In genomic region chr10:99870051-99870730, GRCh38 we compare ENCODE assay signal across 8 cellular contexts.
DNase-seq lines count a peak whose midpoint lies in the region; ATAC-seq and TF ChIP-seq lines count a peak whose summit lies in the region.

No MANE protein-coding gene starts in this region.

- H3K27ac ChIP-seq in esophagus squamous epithelium: no peak overlapping the region

- H3K9me3 ChIP-seq in esophagus squamous epithelium: peaks cover 0 to 4% (median 0%) of the 10 kb centered on the region in 3 donors

- POLR2A ChIA-PET in activated CD4-positive, alpha-beta T cell treated with anti-CD3 and anti-CD28 coated beads for 36 hours (lab: Charles Lee): interaction anchor here (0.6 to 1.1 kb wide), 6 partner anchors 10 to 503 kb away, joined by 3 to 5 read pairs (median 4); no protein-coding TSS in a partner anchor
- POLR2A ChIA-PET in activated CD4-positive, alpha-beta T cell treated with anti-CD3 and anti-CD28 coated beads, Interleukin-2, amount 10 ng/mL, durations not matched to agents 7 days and 5 days (lab: Charles Lee): interaction anchor here (0.6 to 0.7 kb wide), 2 partner anchors 11 to 137 kb away, joined by 4 to 6 read pairs; no protein-coding TSS in a partner anchor

- peak; percentile 96 for ATAC-seq in activated CD4-positive, alpha-beta T cell treated with anti-CD3 and anti-CD28 coated beads for 36 hours
- peak; percentile 96 for ATAC-seq in stimulated activated naive CD8-positive, alpha-beta T cell treated with anti-CD3 and anti-CD28 coated beads, Interleukin-15, amount 100 ng/mL, for 72 hours
- ATAC-seq in HG03460 (IDR thresholded peaks at IDR 0.05; ENCODE audit: unreplicated experiment) (no peak), HG03521 (IDR thresholded peaks at IDR 0.05; ENCODE audit: unreplicated experiment) (no peak)

- TF ChIP-seq POLR2A in esophagus squamous epithelium (IDR thresholded peaks at IDR 0.05): no peak

- H3K36me3 ChIP-seq in esophagus squamous epithelium: peaks cover 0 to 14% (median 0%) of the 10 kb centered on the region in 3 donors

- DNase-seq in activated CD4-positive, alpha-beta T cell treated with anti-CD3 and anti-CD28 coated beads for 36 hours: peak; percentile 75
- DNase-seq in activated CD4-positive, alpha-beta T cell treated with anti-CD3 and anti-CD28 coated beads for 1 hour: no peak
- DNase-seq in activated CD4-positive, alpha-beta T cell treated with anti-CD3 and anti-CD28 coated beads, Interleukin-2, amount 10 ng/mL, durations not matched to agents 7 days and 5 days: peak; percentile 33
- DNase-seq in stimulated activated naive CD8-positive, alpha-beta T cell treated with anti-CD3 and anti-CD28 coated beads, Interleukin-15, amount 100 ng/mL, for 72 hours: peak; percentile 39 to 52
- DNase-seq in esophagus squamous epithelium (lab: John Stamatoyannopoulos, UW): no peak

- H3K27me3 ChIP-seq in esophagus squamous epithelium: peaks cover 0 to 19% (median 0%) of the 10 kb centered on the region in 4 donors

- intact Hi-C loops in activated CD4-positive, alpha-beta T cell treated with anti-CD3 and anti-CD28 coated beads for 36 hours (cut with DNase I, micrococcal nuclease): loop anchor here (1.0 to 5.0 kb wide), 3 partner anchors 139 to 317 kb away; partner anchors contain the start of genes DNMBP (in 1 of the 2) and ERLIN1 (in 1 of the 2)
- intact Hi-C loops in dendritic cell treated with granulocyte-macrophage colony-stimulating factor and Interleukin-4, amounts not matched to agents 40 ng/mL and 50 ng/mL, for 4 days (cut with micrococcal nuclease): no loop called here
- intact Hi-C loops in esophagus squamous epithelium (cut with DNase I): no loop called here

- H3K4me3 Mint-ChIP-seq in activated CD4-positive, alpha-beta T cell treated with anti-CD3 and anti-CD28 coated beads for 36 hours: peak overlapping the region; percentile 13
- H3K4me3 Mint-ChIP-seq in activated CD4-positive, alpha-beta T cell treated with anti-CD3 and anti-CD28 coated beads, Interleukin-2, amount 10 ng/mL, durations not matched to agents 7 days and 5 days: peak overlapping the region; percentile 47
- peak overlapping the region; percentile 45 for H3K4me3 Mint-ChIP-seq in dendritic cell treated with granulocyte-macrophage colony-stimulating factor and Interleukin-4, amounts not matched to agents 40 ng/mL and 50 ng/mL, for 4 days
- H3K4me3 Mint-ChIP-seq in stimulated activated naive CD8-positive, alpha-beta T cell treated with anti-CD3 and anti-CD28 coated beads, Interleukin-15, amount 100 ng/mL, for 72 hours: peak overlapping the region; percentile 71 to 89

- 52 to 74% methylated on average over 8 of the region's 8 CpGs for WGBS in esophagus squamous epithelium, 2 donors

- H3K27me3 Mint-ChIP-seq in activated CD4-positive, alpha-beta T cell treated with anti-CD3 and anti-CD28 coated beads for 36 hours: peaks cover 85% of the 10 kb centered on the region
- H3K27me3 Mint-ChIP-seq in activated CD4-positive, alpha-beta T cell treated with anti-CD3 and anti-CD28 coated beads, Interleukin-2, amount 10 ng/mL, durations not matched to agents 7 days and 5 days: peaks cover 74% of the 10 kb centered on the region
- peaks cover 45% of the 10 kb centered on the region for H3K27me3 Mint-ChIP-seq in dendritic cell treated with granulocyte-macrophage colony-stimulating factor and Interleukin-4, amounts not matched to agents 40 ng/mL and 50 ng/mL, for 4 days
- H3K27me3 Mint-ChIP-seq in stimulated activated naive CD8-positive, alpha-beta T cell treated with anti-CD3 and anti-CD28 coated beads, Interleukin-15, amount 100 ng/mL, for 72 hours: peaks cover 99% of the 10 kb centered on the region

- H3K4me1 ChIP-seq in esophagus squamous epithelium: no peaks in the 10 kb centered on the region

- no peak overlapping the region for H3K27ac Mint-ChIP-seq in activated CD4-positive, alpha-beta T cell treated with anti-CD3 and anti-CD28 coated beads for 36 hours
- H3K27ac Mint-ChIP-seq in activated CD4-positive, alpha-beta T cell treated with anti-CD3 and anti-CD28 coated beads, Interleukin-2, amount 10 ng/mL, durations not matched to agents 7 days and 5 days: no peak overlapping the region
- H3K27ac Mint-ChIP-seq in dendritic cell treated with granulocyte-macrophage colony-stimulating factor and Interleukin-4, amounts not matched to agents 40 ng/mL and 50 ng/mL, for 4 days: no peak overlapping the region
- peak overlapping the region; percentile 19 to 24 for H3K27ac Mint-ChIP-seq in stimulated activated naive CD8-positive, alpha-beta T cell treated with anti-CD3 and anti-CD28 coated beads, Interleukin-15, amount 100 ng/mL, for 72 hours

- no peak for TF ChIP-seq CTCF in esophagus squamous epithelium (IDR thresholded peaks at IDR 0.05)

- CTCF ChIA-PET in activated CD4-positive, alpha-beta T cell treated with anti-CD3 and anti-CD28 coated beads for 36 hours (lab: Charles Lee): interaction anchor here (0.5 to 1.7 kb wide), 11 partner anchors 9 to 305 kb away, joined by 3 to 8 read pairs (median 4); partner anchors contain the start of gene DNMBP
- CTCF ChIA-PET in activated CD4-positive, alpha-beta T cell treated with anti-CD3 and anti-CD28 coated beads, Interleukin-2, amount 10 ng/mL, durations not matched to agents 7 days and 5 days (lab: Charles Lee): interaction anchor here (0.7 to 1.5 kb wide), 5 partner anchors 11 to 176 kb away, joined by 3 to 4 read pairs (median 3); no protein-coding TSS in a partner anchor

- H3K36me3 Mint-ChIP-seq in activated CD4-positive, alpha-beta T cell treated with anti-CD3 and anti-CD28 coated beads for 36 hours (ENCODE audit: low read depth): peaks cover 13% of the 10 kb centered on the region
- peaks cover 8% of the 10 kb centered on the region for H3K36me3 Mint-ChIP-seq in activated CD4-positive, alpha-beta T cell treated with anti-CD3 and anti-CD28 coated beads, Interleukin-2, amount 10 ng/mL, durations not matched to agents 7 days and 5 days (ENCODE audit: low read depth)
- peaks cover 5% of the 10 kb centered on the region for H3K36me3 Mint-ChIP-seq in dendritic cell treated with granulocyte-macrophage colony-stimulating factor and Interleukin-4, amounts not matched to agents 40 ng/mL and 50 ng/mL, for 4 days (ENCODE audit: low read depth)

- no peak overlapping the region for H3K4me3 ChIP-seq in esophagus squamous epithelium

- peaks cover 14% of the 10 kb centered on the region for H3K9me3 Mint-ChIP-seq in activated CD4-positive, alpha-beta T cell treated with anti-CD3 and anti-CD28 coated beads for 36 hours (ENCODE audit: low read depth)
- H3K9me3 Mint-ChIP-seq in activated CD4-positive, alpha-beta T cell treated with anti-CD3 and anti-CD28 coated beads, Interleukin-2, amount 10 ng/mL, durations not matched to agents 7 days and 5 days: peaks cover 14% of the 10 kb centered on the region
- peaks cover 13% of the 10 kb centered on the region for H3K9me3 Mint-ChIP-seq in dendritic cell treated with granulocyte-macrophage colony-stimulating factor and Interleukin-4, amounts not matched to agents 40 ng/mL and 50 ng/mL, for 4 days
- H3K9me3 Mint-ChIP-seq in stimulated activated naive CD8-positive, alpha-beta T cell treated with anti-CD3 and anti-CD28 coated beads, Interleukin-15, amount 100 ng/mL, for 72 hours: peaks cover 12 to 24% of the 10 kb centered on the region in 2 donors

- H3K4me1 Mint-ChIP-seq in activated CD4-positive, alpha-beta T cell treated with anti-CD3 and anti-CD28 coated beads for 36 hours: peaks cover 19% of the 10 kb centered on the region
- H3K4me1 Mint-ChIP-seq in activated CD4-positive, alpha-beta T cell treated with anti-CD3 and anti-CD28 coated beads, Interleukin-2, amount 10 ng/mL, durations not matched to agents 7 days and 5 days: peaks cover 20% of the 10 kb centered on the region
- H3K4me1 Mint-ChIP-seq in dendritic cell treated with granulocyte-macrophage colony-stimulating factor and Interleukin-4, amounts not matched to agents 40 ng/mL and 50 ng/mL, for 4 days (ENCODE audit: low read depth): peaks cover 11% of the 10 kb centered on the region
- H3K4me1 Mint-ChIP-seq in stimulated activated naive CD8-positive, alpha-beta T cell treated with anti-CD3 and anti-CD28 coated beads, Interleukin-15, amount 100 ng/mL, for 72 hours: peaks cover 16% of the 10 kb centered on the region

Comparison
In these comparisons a context has a peak if more than half of its experiments do, and no peak if none do; other contexts are left out.
1. DNase-seq: peak in activated CD4-positive, alpha-beta T cell treated with anti-CD3 and anti-CD28 coated beads for 36 hours (single experiment), activated CD4-positive, alpha-beta T cell treated with anti-CD3 and anti-CD28 coated beads, Interleukin-2, amount 10 ng/mL, durations not matched to agents 7 days and 5 days (single experiment) and stimulated activated naive CD8-positive, alpha-beta T cell treated with anti-CD3 and anti-CD28 coated beads, Interleukin-15, amount 100 ng/mL, for 72 hours (2 of 2); none in activated CD4-positive, alpha-beta T cell treated with anti-CD3 and anti-CD28 coated beads for 1 hour (single experiment) and esophagus squamous epithelium (single experiment).
2. ATAC-seq: peak in activated CD4-positive, alpha-beta T cell treated with anti-CD3 and anti-CD28 coated beads for 36 hours (single experiment) and stimulated activated naive CD8-positive, alpha-beta T cell treated with anti-CD3 and anti-CD28 coated beads, Interleukin-15, amount 100 ng/mL, for 72 hours (single experiment); none in HG03460 (single experiment) and HG03521 (single experiment).
3. H3K27ac Mint-ChIP-seq: peak in stimulated activated naive CD8-positive, alpha-beta T cell treated with anti-CD3 and anti-CD28 coated beads, Interleukin-15, amount 100 ng/mL, for 72 hours (2 of 2); none in activated CD4-positive, alpha-beta T cell treated with anti-CD3 and anti-CD28 coated beads for 36 hours (single experiment), activated CD4-positive, alpha-beta T cell treated with anti-CD3 and anti-CD28 coated beads, Interleukin-2, amount 10 ng/mL, durations not matched to agents 7 days and 5 days (single experiment) and dendritic cell treated with granulocyte-macrophage colony-stimulating factor and Interleukin-4, amounts not matched to agents 40 ng/mL and 50 ng/mL, for 4 days (single experiment).
4. H3K4me3 Mint-ChIP-seq: peak in every context shown above with its lines; median percentile 80 in stimulated activated naive CD8-positive, alpha-beta T cell treated with anti-CD3 and anti-CD28 coated beads, Interleukin-15, amount 100 ng/mL, for 72 hours; 47 in activated CD4-positive, alpha-beta T cell treated with anti-CD3 and anti-CD28 coated beads, Interleukin-2, amount 10 ng/mL, durations not matched to agents 7 days and 5 days; 45 in dendritic cell treated with granulocyte-macrophage colony-stimulating factor and Interleukin-4, amounts not matched to agents 40 ng/mL and 50 ng/mL, for 4 days; 13 in activated CD4-positive, alpha-beta T cell treated with anti-CD3 and anti-CD28 coated beads for 36 hours.
5. intact Hi-C loops: an anchor here in activated CD4-positive, alpha-beta T cell treated with anti-CD3 and anti-CD28 coated beads for 36 hours (1.0 to 5.0 kb wide); none called in dendritic cell treated with granulocyte-macrophage colony-stimulating factor and Interleukin-4, amounts not matched to agents 40 ng/mL and 50 ng/mL, for 4 days and esophagus squamous epithelium.